ENCODE assay signal across 18 cellular contexts in genomic region chr7:112398534-112398933, GRCh38. TPM values are rescaled to one million over a fixed set of nuclear protein-coding genes. Genes with fewer than 3 reads are reported as not detected.
A peak's percentile ranks its signal among the peaks of the same experiment; 100 is the strongest.
DNase-seq lines count a peak whose midpoint lies in the region; ATAC-seq and TF ChIP-seq lines count a peak whose summit lies in the region.
"Had no signal": no experiment of that assay in that cellular context is flagged by ENCODE, and none has a peak within 500 bp of the region (broad histone marks: within the 10 kb centered on the region; RNA-seq: fewer than 3 reads in every experiment).

No MANE protein-coding gene starts in this region.

- peak; percentile 44 to 90 for ATAC-seq in activated naive CD4-positive, alpha-beta T cell treated with anti-CD3 and anti-CD28 coated beads, Interleukin-2, amount 50 U/mL, for 72 hours
- ATAC-seq in GM19351 (IDR thresholded peaks at IDR 0.05; ENCODE audit: unreplicated experiment): no peak
- ATAC-seq: pancreas, right lobe of liver, upper lobe of right lung had no signal

- no peaks in the 10 kb centered on the region for H3K9me3 Mint-ChIP-seq in activated naive CD4-positive, alpha-beta T cell treated with anti-CD3 and anti-CD28 coated beads, Interleukin-2, amount 50 U/mL, for 72 hours
- H3K9me3 Mint-ChIP-seq: stimulated activated naive CD8-positive, alpha-beta T cell treated with anti-CD3 and anti-CD28 coated beads, Interleukin-15, Interleukin-2, amounts not matched to agents 100 ng/mL and 50 ng/mL, for 24 hours had no signal

- H3K79me2 ChIP-seq in Karpas-422 (ENCODE audit: low read length): no peaks in the 10 kb centered on the region
- no peaks in the 10 kb centered on the region for H3K79me2 ChIP-seq in MM.1S (ENCODE audit: low read length)

- H3K9ac ChIP-seq in Karpas-422 (ENCODE audit: low read length) (no peak overlapping the region), MM.1S (ENCODE audit: low read length) (no peak overlapping the region)

- H4K20me1 ChIP-seq in Karpas-422 (ENCODE audit: insufficient read depth, low read depth, low read length) (no peaks in the 10 kb centered on the region), MM.1S (ENCODE audit: insufficient read depth, low read length) (no peaks in the 10 kb centered on the region)

- H2AFZ ChIP-seq in Karpas-422 (ENCODE audit: low read length) (no peak overlapping the region), MM.1S (ENCODE audit: low read length) (no peak overlapping the region)

- no peak overlapping the region for H3K27ac ChIP-seq in effector memory CD4-positive, alpha-beta T cell (ENCODE audit: insufficient read depth, low read length, poor library complexity, severe bottlenecking)
- H3K27ac ChIP-seq in Karpas-422 (ENCODE audit: low read length) (no peak overlapping the region), MM.1S (ENCODE audit: low read length) (no peak overlapping the region)
- H3K27ac ChIP-seq: pancreas, right lobe of liver, upper lobe of right lung had no signal

- no peak overlapping the region for H3K4me2 ChIP-seq in Karpas-422 (ENCODE audit: low read depth, low read length, poor library complexity, severe bottlenecking)
- no peak overlapping the region for H3K4me2 ChIP-seq in MM.1S (ENCODE audit: low read depth, low read length)

- H3K4me1 ChIP-seq in effector memory CD4-positive, alpha-beta T cell (ENCODE audit: control insufficient read depth, insufficient read depth, low read length, poor library complexity, severe bottlenecking): peaks cover 13% of the 10 kb centered on the region
- H3K4me1 ChIP-seq in Karpas-422 (ENCODE audit: low read length) (no peaks in the 10 kb centered on the region), MM.1S (ENCODE audit: low read length) (no peaks in the 10 kb centered on the region)
- H3K4me1 ChIP-seq: pancreas, right lobe of liver, upper lobe of right lung had no signal

- no peaks in the 10 kb centered on the region for H3K36me3 ChIP-seq in effector memory CD4-positive, alpha-beta T cell (ENCODE audit: control insufficient read depth, insufficient read depth, low read length)
- H3K36me3 ChIP-seq in Karpas-422 (ENCODE audit: insufficient read depth, low read length) (no peaks in the 10 kb centered on the region), MM.1S (replicated peaks; ENCODE audit: insufficient read depth, low read length) (no peaks in the 10 kb centered on the region)
- H3K36me3 ChIP-seq: pancreas, right lobe of liver, upper lobe of right lung had no signal

- TF ChIP-seq CTCF in MM.1S (IDR thresholded peaks at IDR 0.05; ENCODE audit: low read length): no peak

- no peak for DNase-seq in activated naive CD4-positive, alpha-beta T cell treated with anti-CD3 and anti-CD28 coated beads, Interleukin-2, amount 50 U/mL, for 72 hours (ENCODE audit: low spot score in 2 of 2)
- no peak for DNase-seq in activated naive CD4-positive, alpha-beta T cell treated with anti-CD3 and anti-CD28 coated beads, Interleukin-2, amount 50 U/mL, for 16 hours
- DNase-seq in T-helper 9 cell (peak; percentile 6), Karpas-422 (no peak), MM.1S (no peak), NAMALWA (ENCODE audit: low spot score) (no peak)
- DNase-seq in effector memory CD4-positive, alpha-beta T cell: peak; percentile 9 to 15 (median 13)
- DNase-seq: activated CD4-positive, CD25-positive, alpha-beta regulatory T cell treated with anti-CD3 and anti-CD28 coated beads, Interleukin-2, amount 50 U/mL, for 72 hours; amygdala; effector CD8-positive, alpha-beta T cell; glutamatergic neuron; NCI-H2081 treated with DMSO at 0.1 percent for 48 hours; NCI-H510A treated with DMSO at 0.1 percent for 48 hours; pancreas; right lobe of liver; upper lobe of right lung had no signal

- no peak overlapping the region for H3K4me3 ChIP-seq in effector memory CD4-positive, alpha-beta T cell (ENCODE audit: insufficient read depth, low read depth, low read length, poor library complexity, severe bottlenecking)
- H3K4me3 ChIP-seq in Karpas-422 (ENCODE audit: low read length) (no peak overlapping the region), MM.1S (ENCODE audit: low read length) (no peak overlapping the region)
- H3K4me3 ChIP-seq: pancreas, right lobe of liver, upper lobe of right lung had no signal

- no peaks in the 10 kb centered on the region for H3K27me3 ChIP-seq in effector memory CD4-positive, alpha-beta T cell (replicated peaks; ENCODE audit: control insufficient read depth, insufficient read depth, low read length, poor library complexity, severe bottlenecking)
- H3K27me3 ChIP-seq in Karpas-422 (ENCODE audit: low read length) (no peaks in the 10 kb centered on the region), MM.1S (replicated peaks; ENCODE audit: insufficient read depth, low read length) (no peaks in the 10 kb centered on the region)
- H3K27me3 ChIP-seq: pancreas, right lobe of liver, upper lobe of right lung had no signal

- H3K36me3 Mint-ChIP-seq in activated naive CD4-positive, alpha-beta T cell treated with anti-CD3 and anti-CD28 coated beads, Interleukin-2, amount 50 U/mL, for 72 hours: no peaks in the 10 kb centered on the region

- H3K9me3 ChIP-seq in effector memory CD4-positive, alpha-beta T cell (ENCODE audit: control insufficient read depth, low read length): no peaks in the 10 kb centered on the region
- H3K9me3 ChIP-seq in Karpas-422 (ENCODE audit: low read length) (no peaks in the 10 kb centered on the region), MM.1S (replicated peaks; ENCODE audit: insufficient read depth, low read length) (no peaks in the 10 kb centered on the region)
- H3K9me3 ChIP-seq: pancreas, right lobe of liver, upper lobe of right lung had no signal

- H3K9me2 ChIP-seq in Karpas-422 (replicated peaks; ENCODE audit: insufficient read depth, low read length) (no peaks in the 10 kb centered on the region), MM.1S (replicated peaks; ENCODE audit: insufficient read depth, low read length) (no peaks in the 10 kb centered on the region)

- H3F3A ChIP-seq in MM.1S (ENCODE audit: insufficient read depth, low read length): no peaks in the 10 kb centered on the region

- peak overlapping the region in 1 of 2 donors; percentile 13 for H3K27ac Mint-ChIP-seq in activated naive CD4-positive, alpha-beta T cell treated with anti-CD3 and anti-CD28 coated beads, Interleukin-2, amount 50 U/mL, for 72 hours
- H3K27ac Mint-ChIP-seq: stimulated activated naive CD8-positive, alpha-beta T cell treated with anti-CD3 and anti-CD28 coated beads, Interleukin-15, Interleukin-2, amounts not matched to agents 100 ng/mL and 50 ng/mL, for 24 hours had no signal

RNA-seq across cellular contexts. Expression of gene IFRD1, which starts 51.7 kb away (rescaled TPM):
- 10 to 100 TPM; 67.6 to 85.2 TPM for total RNA-seq in activated naive CD4-positive, alpha-beta T cell treated with anti-CD3 and anti-CD28 coated beads, Interleukin-2, amount 50 U/mL, for 72 hours
- total RNA-seq in Karpas-422 (2014; rRNA removed; shearing (Covaris generic); ENCODE audit: low replicate concordance): 25.4 and 57.4 TPM in 2 replicates

Comparison
In these comparisons a context has a peak if more than half of its experiments do, and no peak if none do; other contexts are left out.
1. DNase-seq: peak in T-helper 9 cell (single experiment) and effector memory CD4-positive, alpha-beta T cell (3 of 3); none in activated naive CD4-positive, alpha-beta T cell treated with anti-CD3 and anti-CD28 coated beads, Interleukin-2, amount 50 U/mL, for 72 hours (0 of 2), activated naive CD4-positive, alpha-beta T cell treated with anti-CD3 and anti-CD28 coated beads, Interleukin-2, amount 50 U/mL, for 16 hours (single experiment), Karpas-422 (single experiment), MM.1S (single experiment) and NAMALWA (single experiment).